In genomic region chr10:70593513-70593890, GRCh38 we compare ENCODE assay signal across 26 cellular contexts. TPM values are rescaled to one million over a fixed set of nuclear protein-coding genes. Genes with fewer than 3 reads are reported as not detected.
"Had no signal": no experiment of that assay in that cellular context is flagged by ENCODE, and none has a peak within 500 bp of the region (broad histone marks: within the 10 kb centered on the region; RNA-seq: fewer than 3 reads in every experiment).

No MANE protein-coding gene starts in this region.

- H3K4me3 Mint-ChIP-seq: activated B cell treated with CpG ODN at 0.5 μM for 24 hours; activated CD4-positive, alpha-beta T cell treated with anti-CD3 and anti-CD28 coated beads for 36 hours; activated T-cell treated with anti-CD3 and anti-CD28 coated beads, Interleukin-2, amount 50 U/mL, for 72 hours; brain; neural crest cell; T-helper 17 cell had no signal

- H3K4me2 ChIP-seq: smooth muscle cell had no signal

- H3K4me1 ChIP-seq: sigmoid colon had no signal

- H3K27ac Mint-ChIP-seq: activated B cell treated with CpG ODN at 0.5 μM for 24 hours; activated CD4-positive, alpha-beta T cell treated with anti-CD3 and anti-CD28 coated beads for 36 hours; activated T-cell treated with anti-CD3 and anti-CD28 coated beads, Interleukin-2, amount 50 U/mL, for 72 hours; T-helper 17 cell had no signal

- H3K27ac ChIP-seq: heart right ventricle, sigmoid colon, SK-N-MC, upper lobe of right lung had no signal

- H3K27me3 ChIP-seq: heart right ventricle, sigmoid colon, upper lobe of right lung had no signal

- DNase-seq: activated B cell treated with CpG ODN at 0.5 μM for 24 hours; activated CD4-positive, alpha-beta T cell treated with anti-CD3 and anti-CD28 coated beads for 36 hours; activated CD4-positive, alpha-beta T cell treated with anti-CD3 and anti-CD28 coated beads, Interleukin-2, amount 50 U/mL, for 4 hours; activated effector memory CD4-positive, alpha-beta T cell treated with Interleukin-2 at 50 U/mL for 16 hours; activated naive CD4-positive, alpha-beta T cell treated with anti-CD3 and anti-CD28 coated beads, Interleukin-2, amount 50 U/mL, for 16 hours; activated T-cell treated with anti-CD3 and anti-CD28 coated beads, Interleukin-2, amount 50 U/mL, for 72 hours; caudate nucleus; foreskin fibroblast; heart right ventricle; left colon; mesendoderm; mucosa of descending colon; occipital lobe; posterior cingulate gyrus; sigmoid colon; stimulated activated CD4-positive, alpha-beta T cell treated with anti-CD3 and anti-CD28 coated beads, Interleukin-15, amount 100 ng/mL, for 24 hours; stimulated activated naive CD4-positive, alpha-beta T cell; SW 1271; T-helper 17 cell; upper lobe of right lung had no signal

- ATAC-seq: heart right ventricle, left colon, mucosa of descending colon, T-helper 17 cell, upper lobe of right lung had no signal

- H3K9me3 ChIP-seq: heart right ventricle, mucosa of descending colon, sigmoid colon, upper lobe of right lung had no signal

- H3K36me3 Mint-ChIP-seq: brain had no signal

- H3K4me1 Mint-ChIP-seq: activated B cell treated with CpG ODN at 0.5 μM for 24 hours had no signal

- H3K4me3 ChIP-seq: heart right ventricle, mucosa of descending colon, sigmoid colon, SK-N-MC, smooth muscle cell, upper lobe of right lung had no signal

- H3K36me3 ChIP-seq: heart right ventricle, sigmoid colon, upper lobe of right lung had no signal

- H3K9me3 Mint-ChIP-seq: activated B cell treated with CpG ODN at 0.5 μM for 24 hours; activated T-cell treated with anti-CD3 and anti-CD28 coated beads, Interleukin-2, amount 50 U/mL, for 72 hours; brain; neural crest cell had no signal

RNA-seq across cellular contexts. Expression of gene PRF1, which starts 9.0 kb away (rescaled TPM):
- total RNA-seq: epithelial cell of proximal tubule, fibroblast of lung, neural crest cell, occipital lobe, smooth muscle cell had no signal
